18 cellular contexts compared by ENCODE assay signal in genomic region chr16:25411376-25412081, GRCh38.
DNase-seq lines count a peak whose midpoint lies in the region; ATAC-seq and TF ChIP-seq lines count a peak whose summit lies in the region.
"Had no signal": no experiment of that assay in that cellular context is flagged by ENCODE, and none has a peak within 500 bp of the region (broad histone marks: within the 10 kb centered on the region; RNA-seq: fewer than 3 reads in every experiment).

No MANE protein-coding gene starts in this region.

- H3K4ac ChIP-seq in trophoblast cell (ENCODE audit: low read depth, low read length) = no peak overlapping the region

- no peak overlapping the region for H3K4me3 Mint-ChIP-seq in WTC11
- no peak overlapping the region for H3K4me3 Mint-ChIP-seq in mesothelial cell of epicardium
- H3K4me3 Mint-ChIP-seq: CD8-positive, alpha-beta memory T cell had no signal

- no peak overlapping the region for H2AK5ac ChIP-seq in trophoblast cell (ENCODE audit: low read length)

- no peak overlapping the region for H3K18ac ChIP-seq in trophoblast cell (ENCODE audit: low read length)

- H3K4me1 Mint-ChIP-seq in WTC11 (peaks cover 19% of the 10 kb centered on the region), mesothelial cell of epicardium (peaks cover 24% of the 10 kb centered on the region)
- H3K4me1 Mint-ChIP-seq: CD8-positive, alpha-beta memory T cell had no signal

- H3K36me3 ChIP-seq in H7 (replicated peaks; ENCODE audit: control insufficient read depth, insufficient read depth, low read length) (no peaks in the 10 kb centered on the region), HUES64 (ENCODE audit: insufficient read depth, low read length) (no peaks in the 10 kb centered on the region), trophoblast cell (ENCODE audit: control insufficient read depth in 1 of 2, insufficient read depth in 2 of 2, low read length in 2 of 2) (no peaks in the 10 kb centered on the region), SJCRH30 (no peaks in the 10 kb centered on the region)

- H4K91ac ChIP-seq in trophoblast cell (ENCODE audit: low read depth, low read length) = no peak overlapping the region

- H3K4me2 ChIP-seq in trophoblast cell (ENCODE audit: low read length) = no peak overlapping the region
- H3K4me2 ChIP-seq: KMS-11 had no signal

- H2BK12ac ChIP-seq in trophoblast cell (ENCODE audit: low read length) = no peak overlapping the region

- POLR2A ChIA-PET in WTC11 (lab: Charles Lee) = no interaction called here

- no peaks in the 10 kb centered on the region for H3K79me2 ChIP-seq in trophoblast cell (ENCODE audit: control insufficient read depth, insufficient read depth, low read length, poor library complexity)

- H3K36me3 Mint-ChIP-seq in WTC11 = no peaks in the 10 kb centered on the region
- no peaks in the 10 kb centered on the region for H3K36me3 Mint-ChIP-seq in mesothelial cell of epicardium
- H3K36me3 Mint-ChIP-seq: CD8-positive, alpha-beta memory T cell had no signal

- TF ChIP-seq CTCF in WTC11 (IDR thresholded peaks at IDR 0.05) (no peak), mesothelial cell of epicardium (IDR thresholded peaks at IDR 0.05; ENCODE audit: unreplicated experiment) (no peak)

- H3K14ac ChIP-seq in trophoblast cell (ENCODE audit: low read length) = no peak overlapping the region

- H3K4me3 ChIP-seq in H7 (ENCODE audit: insufficient read depth, low read depth, low read length) (no peak overlapping the region), HUES64 (ENCODE audit: low read length) (no peak overlapping the region), trophoblast cell (ENCODE audit: low read depth, low read length) (no peak overlapping the region), SJCRH30 (no peak overlapping the region)
- H3K4me3 ChIP-seq: GM23248, SK-N-MC had no signal

- H4K8ac ChIP-seq in trophoblast cell (ENCODE audit: low read depth, low read length) = no peak overlapping the region

- no peak overlapping the region for H2BK120ac ChIP-seq in trophoblast cell (ENCODE audit: insufficient read depth, low read length, poor library complexity)

- H3K9me3 Mint-ChIP-seq in WTC11 = no peaks in the 10 kb centered on the region
- no peaks in the 10 kb centered on the region for H3K9me3 Mint-ChIP-seq in mesothelial cell of epicardium

- H4K12ac ChIP-seq in trophoblast cell (ENCODE audit: low read depth, low read length) = no peak overlapping the region

- H3K27ac ChIP-seq in HUES64 (ENCODE audit: low read depth, low read length) = no peak overlapping the region
- no peak overlapping the region for H3K27ac ChIP-seq in trophoblast cell (ENCODE audit: low read depth, low read length)
- no peak overlapping the region for H3K27ac ChIP-seq in SJCRH30
- H3K27ac ChIP-seq: GM23248, KMS-11, SK-N-MC had no signal

- H2AFZ ChIP-seq in trophoblast cell (ENCODE audit: insufficient read depth, low read length, poor library complexity) = no peak overlapping the region
- H2AFZ ChIP-seq: GM23248 had no signal

- H3K9me3 ChIP-seq in HUES64 (ENCODE audit: insufficient read depth, low read depth, low read length) = no peaks in the 10 kb centered on the region
- H3K9me3 ChIP-seq in trophoblast cell (ENCODE audit: insufficient read depth, low read depth, low read length) = no peaks in the 10 kb centered on the region
- H3K9me3 ChIP-seq in SJCRH30 (replicated peaks) = no peaks in the 10 kb centered on the region

- no peaks in the 10 kb centered on the region for H3K27me3 ChIP-seq in H7 (ENCODE audit: control insufficient read depth, insufficient read depth, low read length)
- H3K27me3 ChIP-seq in HUES64 (ENCODE audit: insufficient read depth, low read length) = no peaks in the 10 kb centered on the region
- no peaks in the 10 kb centered on the region for H3K27me3 ChIP-seq in trophoblast cell (ENCODE audit: insufficient read depth, low read length)
- H3K27me3 ChIP-seq in SJCRH30 = no peaks in the 10 kb centered on the region

- DNase-seq in H7 (peak; percentile 18), WTC11 (ENCODE audit: low spot score) (no peak), mesothelial cell of epicardium (ENCODE audit: low spot score in 2 of 2, unreplicated experiment in 2 of 2) (no peak), trophoblast cell (no peak), SJCRH30 (no peak)
- DNase-seq in stimulated activated CD4-positive, alpha-beta T cell treated with anti-CD3 and anti-CD28 coated beads, Interleukin-2, amount 100 ng/mL, for 24 hours = no peak
- DNase-seq: ACHN; C1 segment of cervical spinal cord; CD8-positive, alpha-beta memory T cell; GM23248; NCI-H1417 treated with DMSO at 0.1 percent for 48 hours; NCI-H187 treated with DMSO at 0.1 percent for 48 hours; NCI-H524; OCI-M1; Right ventricle myocardium superior had no signal

- no peaks in the 10 kb centered on the region for H3K79me1 ChIP-seq in trophoblast cell (ENCODE audit: low read length)

- H3K23ac ChIP-seq in trophoblast cell (ENCODE audit: low read length) = no peak overlapping the region

- H3K27ac Mint-ChIP-seq in WTC11 (peak overlapping the region; percentile 35; the same call in 1 of the 2 replicates), mesothelial cell of epicardium (peak overlapping the region; percentile 66)
- H3K27ac Mint-ChIP-seq: CD8-positive, alpha-beta memory T cell had no signal

- H3K9ac ChIP-seq in HUES64 (ENCODE audit: low read depth, low read length) (peak overlapping the region; percentile 22; the same call in 1 of the 2 replicates), trophoblast cell (ENCODE audit: low read length) (no peak overlapping the region)
- H3K9ac ChIP-seq: GM23248, KMS-11 had no signal

- H2BK5ac ChIP-seq in trophoblast cell (ENCODE audit: low read depth, low read length, poor library complexity) = no peak overlapping the region

- CTCF ChIA-PET in WTC11 (lab: Charles Lee) = no interaction called here

- 69% methylated on average over 7 of the region's 8 CpGs for WGBS in HUES64
- no CpG with 5 or more reads among the region's 8 CpGs for WGBS in trophoblast cell (ENCODE audit: extremely low coverage, insufficient coverage, insufficient read length)

- H3K27me3 Mint-ChIP-seq in WTC11 (ENCODE audit: low read depth) = no peaks in the 10 kb centered on the region
- H3K27me3 Mint-ChIP-seq in mesothelial cell of epicardium (ENCODE audit: low read depth) = no peaks in the 10 kb centered on the region

- H3K4me1 ChIP-seq in HUES64 (ENCODE audit: insufficient read depth, low read length) = peaks cover 9% of the 10 kb centered on the region; the same call in 1 of the 2 replicates
- no peaks in the 10 kb centered on the region for H3K4me1 ChIP-seq in trophoblast cell (ENCODE audit: control insufficient read depth in 1 of 2, insufficient read depth in 2 of 2, low read length in 2 of 2)
- no peaks in the 10 kb centered on the region for H3K4me1 ChIP-seq in SJCRH30

- ATAC-seq in WTC11 = peak; percentile 77

TF ChIP-seq in WTC11, 78 proteins besides CTCF, POLR2A, EP300 and RAD21 (continues in another document):
- TF ChIP-seq ZNF512 (CRISPR knock-in tag; IDR thresholded peaks at IDR 0.05; ENCODE audit: borderline replicate concordance) (no peak), NFYB (CRISPR knock-in tag; conservative IDR thresholded peaks at IDR 0.05; ENCODE audit: low read depth) (no peak), KAT7 (CRISPR knock-in tag; IDR thresholded peaks at IDR 0.05; ENCODE audit: borderline replicate concordance) (no peak), FOXP1 (CRISPR knock-in tag; IDR thresholded peaks at IDR 0.05; ENCODE audit: borderline replicate concordance) (no peak), MXD4 (CRISPR knock-in tag; IDR thresholded peaks at IDR 0.05; ENCODE audit: borderline replicate concordance) (no peak), ATF1 (CRISPR knock-in tag; IDR thresholded peaks at IDR 0.05) (no peak), JAZF1 (CRISPR knock-in tag; IDR thresholded peaks at IDR 0.05) (no peak)
- TF ChIP-seq, protein P1, sequence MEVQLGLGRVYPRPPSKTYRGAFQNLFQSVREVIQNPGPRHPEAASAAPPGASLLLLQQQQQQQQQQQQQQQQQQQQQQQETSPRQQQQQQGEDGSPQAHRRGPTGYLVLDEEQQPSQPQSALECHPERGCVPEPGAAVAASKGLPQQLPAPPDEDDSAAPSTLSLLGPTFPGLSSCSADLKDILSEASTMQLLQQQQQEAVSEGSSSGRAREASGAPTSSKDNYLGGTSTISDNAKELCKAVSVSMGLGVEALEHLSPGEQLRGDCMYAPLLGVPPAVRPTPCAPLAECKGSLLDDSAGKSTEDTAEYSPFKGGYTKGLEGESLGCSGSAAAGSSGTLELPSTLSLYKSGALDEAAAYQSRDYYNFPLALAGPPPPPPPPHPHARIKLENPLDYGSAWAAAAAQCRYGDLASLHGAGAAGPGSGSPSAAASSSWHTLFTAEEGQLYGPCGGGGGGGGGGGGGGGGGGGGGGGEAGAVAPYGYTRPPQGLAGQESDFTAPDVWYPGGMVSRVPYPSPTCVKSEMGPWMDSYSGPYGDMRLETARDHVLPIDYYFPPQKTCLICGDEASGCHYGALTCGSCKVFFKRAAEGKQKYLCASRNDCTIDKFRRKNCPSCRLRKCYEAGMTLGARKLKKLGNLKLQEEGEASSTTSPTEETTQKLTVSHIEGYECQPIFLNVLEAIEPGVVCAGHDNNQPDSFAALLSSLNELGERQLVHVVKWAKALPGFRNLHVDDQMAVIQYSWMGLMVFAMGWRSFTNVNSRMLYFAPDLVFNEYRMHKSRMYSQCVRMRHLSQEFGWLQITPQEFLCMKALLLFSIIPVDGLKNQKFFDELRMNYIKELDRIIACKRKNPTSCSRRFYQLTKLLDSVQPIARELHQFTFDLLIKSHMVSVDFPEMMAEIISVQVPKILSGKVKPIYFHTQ (CRISPR knock-in tag; IDR thresholded peaks at IDR 0.05) = no peak
